17 cellular contexts compared by ENCODE assay signal in the genomic region with DNA sequence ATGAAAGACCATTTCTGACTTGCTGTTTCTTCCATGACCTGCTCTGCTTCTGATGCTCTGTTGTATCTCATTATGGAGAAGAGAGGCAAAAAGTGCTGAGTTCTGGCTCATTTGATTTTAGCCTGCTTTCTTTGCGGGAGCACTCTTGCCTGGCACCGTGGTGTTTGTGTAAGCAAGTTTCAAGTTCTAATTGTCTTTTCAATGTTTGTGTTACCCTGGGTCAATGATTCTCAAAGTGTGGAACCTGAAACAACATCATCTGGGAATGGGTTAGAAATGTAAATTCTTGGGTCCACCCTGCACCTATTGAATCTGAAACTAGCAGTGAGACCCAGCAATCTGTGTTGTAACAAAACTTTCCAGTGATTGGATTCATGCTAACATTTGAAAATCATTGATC. TPM values are rescaled to one million over a fixed set of nuclear protein-coding genes. Genes with fewer than 3 reads are reported as not detected.
DNase-seq lines count a peak whose midpoint lies in the region; ATAC-seq and TF ChIP-seq lines count a peak whose summit lies in the region.
"Had no signal": no experiment of that assay in that cellular context is flagged by ENCODE, and none has a peak within 500 bp of the region (broad histone marks: within the 10 kb centered on the region; RNA-seq: fewer than 3 reads in every experiment).

No MANE protein-coding gene starts in this region.

- POLR2A ChIA-PET in CD8-positive, alpha-beta memory T cell (lab: Charles Lee) = interaction anchor here (0.5 kb wide), 1 partner anchor 577 kb away, joined by 10 read pairs; no protein-coding TSS in a partner anchor

- no peaks in the 10 kb centered on the region for H3K9me3 Mint-ChIP-seq in neural progenitor cell
- no peaks in the 10 kb centered on the region for H3K9me3 Mint-ChIP-seq in CD8-positive, alpha-beta memory T cell
- H3K9me3 Mint-ChIP-seq: activated CD4-positive, alpha-beta T cell treated with anti-CD3 and anti-CD28 coated beads, Interleukin-2, amount 10 ng/mL, durations not matched to agents 24 days and 14 days had no signal

- H3F3A ChIP-seq in MM.1S (ENCODE audit: insufficient read depth, low read length) = peaks cover 34% of the 10 kb centered on the region
- H3F3A ChIP-seq in neural progenitor cell (ENCODE audit: low read depth) = peaks cover 23% of the 10 kb centered on the region

- no peak overlapping the region for H3K4me3 Mint-ChIP-seq in neural progenitor cell
- no peak overlapping the region for H3K4me3 Mint-ChIP-seq in CD8-positive, alpha-beta memory T cell
- H3K4me3 Mint-ChIP-seq: activated CD4-positive, alpha-beta T cell treated with anti-CD3 and anti-CD28 coated beads, Interleukin-2, amount 10 ng/mL, durations not matched to agents 24 days and 14 days had no signal

- no peaks in the 10 kb centered on the region for H3K9me2 ChIP-seq in MM.1S (replicated peaks; ENCODE audit: insufficient read depth, low read length)

- H4K20me1 ChIP-seq in MM.1S (ENCODE audit: insufficient read depth, low read length) (no peaks in the 10 kb centered on the region), neural progenitor cell (ENCODE audit: low read depth) (no peaks in the 10 kb centered on the region)
- H4K20me1 ChIP-seq: BLaER1 had no signal

- H2AFZ ChIP-seq in MM.1S (ENCODE audit: low read length) (no peak overlapping the region), neural progenitor cell (replicated peaks) (no peak overlapping the region)

- H3K4me3 ChIP-seq in MM.1S (ENCODE audit: low read length) (peak overlapping the region; percentile 10; the same call in 1 of the 2 replicates), neural progenitor cell (no peak overlapping the region)
- H3K4me3 ChIP-seq in CD8-positive, alpha-beta memory T cell (ENCODE audit: low read length) = no peak overlapping the region
- H3K4me3 ChIP-seq: BLaER1, SJCRH30, smooth muscle cell, uterus had no signal

- H3K36me3 ChIP-seq in MM.1S (replicated peaks; ENCODE audit: insufficient read depth, low read length) (no peaks in the 10 kb centered on the region), neural progenitor cell (no peaks in the 10 kb centered on the region)
- peaks cover 3% of the 10 kb centered on the region for H3K36me3 ChIP-seq in CD8-positive, alpha-beta memory T cell (ENCODE audit: insufficient read depth, low read length)
- H3K36me3 ChIP-seq: BLaER1, SJCRH30, uterus had no signal

- H3K4me1 ChIP-seq in MM.1S (ENCODE audit: low read length) = peaks cover 40% of the 10 kb centered on the region
- H3K4me1 ChIP-seq in neural progenitor cell = peaks cover 34% of the 10 kb centered on the region
- H3K4me1 ChIP-seq in CD8-positive, alpha-beta memory T cell (ENCODE audit: insufficient read depth, low read length) = peaks cover 60% of the 10 kb centered on the region

- ATAC-seq in GM18873 (IDR thresholded peaks at IDR 0.05; ENCODE audit: low FRiP score, unreplicated experiment) = peak; percentile 27
- ATAC-seq in GM21529 (IDR thresholded peaks at IDR 0.05; ENCODE audit: unreplicated experiment) = peak; percentile 13
- ATAC-seq in GM19023 (IDR thresholded peaks at IDR 0.05; ENCODE audit: unreplicated experiment) = no peak
- ATAC-seq: left lobe of liver; stimulated activated naive CD8-positive, alpha-beta T cell treated with anti-CD3 and anti-CD28 coated beads, Interleukin-15, Interleukin-2, amounts not matched to agents 100 U/mL and 50 U/mL, for 24 hours had no signal

- H3K4me1 Mint-ChIP-seq in neural progenitor cell = peaks cover 8% of the 10 kb centered on the region
- peaks cover 27 to 46% (median 44%) of the 10 kb centered on the region in 3 donors for H3K4me1 Mint-ChIP-seq in CD8-positive, alpha-beta memory T cell

- H3K9me3 ChIP-seq in MM.1S (replicated peaks; ENCODE audit: insufficient read depth, low read length) = no peaks in the 10 kb centered on the region
- no peaks in the 10 kb centered on the region for H3K9me3 ChIP-seq in neural progenitor cell (ENCODE audit: low read depth)
- no peaks in the 10 kb centered on the region for H3K9me3 ChIP-seq in CD8-positive, alpha-beta memory T cell (ENCODE audit: low read length)
- H3K9me3 ChIP-seq: SJCRH30, uterus had no signal

- H3K79me2 ChIP-seq in MM.1S (ENCODE audit: low read length) (peaks cover 34% of the 10 kb centered on the region), neural progenitor cell (ENCODE audit: low read depth) (peaks cover 54% of the 10 kb centered on the region)

- H3K4me2 ChIP-seq in MM.1S (ENCODE audit: low read depth, low read length) (peak overlapping the region; percentile 52), neural progenitor cell (peak overlapping the region; percentile 25)

- H3K36me3 Mint-ChIP-seq in neural progenitor cell = peaks cover 3% of the 10 kb centered on the region
- H3K36me3 Mint-ChIP-seq in CD8-positive, alpha-beta memory T cell = peaks cover 0 to 12% (median 0%) of the 10 kb centered on the region in 3 donors

- CTCF ChIA-PET in CD8-positive, alpha-beta memory T cell (lab: Charles Lee) = no interaction called here

- DNase-seq in MM.1S (peak; percentile 18), neural progenitor cell (ENCODE audit: low spot score) (no peak), D341Med (ENCODE audit: low spot score) (no peak)
- DNase-seq in CD8-positive, alpha-beta memory T cell = no peak
- DNase-seq: activated CD4-positive, alpha-beta T cell treated with anti-CD3 and anti-CD28 coated beads, Interleukin-2, amount 10 ng/mL, durations not matched to agents 24 days and 14 days; activated T-cell treated with anti-CD3 and anti-CD28 coated beads, Interleukin-2, amount 50 U/mL, for 48 hours; H7; SJCRH30; stimulated activated naive CD8-positive, alpha-beta T cell treated with anti-CD3 and anti-CD28 coated beads, Interleukin-15, Interleukin-2, amounts not matched to agents 100 U/mL and 50 U/mL, for 24 hours; T-helper 9 cell; uterus had no signal

- H3K27me3 ChIP-seq in MM.1S (replicated peaks; ENCODE audit: insufficient read depth, low read length) = no peaks in the 10 kb centered on the region
- no peaks in the 10 kb centered on the region for H3K27me3 ChIP-seq in neural progenitor cell
- H3K27me3 ChIP-seq in CD8-positive, alpha-beta memory T cell (ENCODE audit: insufficient read depth, low read length, poor library complexity, severe bottlenecking) = no peaks in the 10 kb centered on the region
- H3K27me3 ChIP-seq: BLaER1, SJCRH30, uterus had no signal

- H3K27ac Mint-ChIP-seq in neural progenitor cell = no peak overlapping the region
- peak overlapping the region in 2 of 8 donors; percentile 39 to 46 for H3K27ac Mint-ChIP-seq in CD8-positive, alpha-beta memory T cell
- H3K27ac Mint-ChIP-seq: activated CD4-positive, alpha-beta T cell treated with anti-CD3 and anti-CD28 coated beads, Interleukin-2, amount 10 ng/mL, durations not matched to agents 24 days and 14 days had no signal

- peak overlapping the region; percentile 33; the same call in 1 of the 2 replicates for H3K27ac ChIP-seq in MM.1S (ENCODE audit: low read length)
- H3K27ac ChIP-seq in neural progenitor cell = no peak overlapping the region
- H3K27ac ChIP-seq in CD8-positive, alpha-beta memory T cell (ENCODE audit: low read depth, low read length) = no peak overlapping the region
- H3K27ac ChIP-seq: BLaER1, SJCRH30, uterus had no signal

- TF ChIP-seq CTCF in MM.1S (IDR thresholded peaks at IDR 0.05; ENCODE audit: low read length) = no peak
- TF ChIP-seq CTCF in neural progenitor cell (IDR thresholded peaks at IDR 0.05) = no peak

- no peaks in the 10 kb centered on the region for H3K27me3 Mint-ChIP-seq in neural progenitor cell (ENCODE audit: insufficient read depth, low read depth)
- H3K27me3 Mint-ChIP-seq in CD8-positive, alpha-beta memory T cell = peaks cover 0 to 4% of the 10 kb centered on the region in 2 donors
- H3K27me3 Mint-ChIP-seq: activated CD4-positive, alpha-beta T cell treated with anti-CD3 and anti-CD28 coated beads, Interleukin-2, amount 10 ng/mL, durations not matched to agents 24 days and 14 days had no signal

- H3K9ac ChIP-seq in MM.1S (ENCODE audit: low read length) = no peak overlapping the region
- H3K9ac ChIP-seq in neural progenitor cell = no peak overlapping the region
- H3K9ac ChIP-seq: BLaER1 had no signal

RNA-seq across cellular contexts. Expression of gene PPP1R21, which starts 3.8 kb away (rescaled TPM):
- 14.1 and 29.1 TPM in 2 replicates for total RNA-seq in neural progenitor cell (ENCODE audit: low replicate concordance)
- 10 to 100 TPM; 18.1 to 18.8 TPM for total RNA-seq in CD8-positive, alpha-beta memory T cell
- 18.2 TPM for polyA plus RNA-seq in CD8-positive, alpha-beta memory T cell
